1 cellular context compared by ENCODE assay signal in the genomic region with DNA sequence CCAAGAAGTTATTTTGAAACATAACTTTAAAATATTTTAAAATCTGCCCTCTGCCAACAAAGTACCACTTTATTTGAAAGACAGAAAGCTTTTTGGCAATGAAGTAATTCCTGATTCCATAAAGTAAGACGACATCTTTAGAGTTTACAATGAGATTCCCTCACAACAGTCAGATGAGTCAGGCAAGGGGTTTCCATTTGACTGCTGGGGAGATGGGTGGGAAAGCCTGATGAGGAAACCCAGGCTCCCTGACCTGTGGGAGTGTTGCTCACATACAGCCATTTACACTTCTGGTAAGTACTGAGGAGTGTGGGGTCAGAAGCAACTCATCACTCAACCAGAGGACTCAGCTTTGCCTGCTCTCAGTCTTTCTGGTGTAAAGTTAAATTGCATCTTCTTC.
TF ChIP-seq lines count a peak whose summit lies in the region.

No MANE protein-coding gene starts in this region.

TF ChIP-seq in HCT116, 20 proteins besides CTCF, POLR2A, EP300 and RAD21 (continued from another document):
- TF ChIP-seq, protein P1, sequence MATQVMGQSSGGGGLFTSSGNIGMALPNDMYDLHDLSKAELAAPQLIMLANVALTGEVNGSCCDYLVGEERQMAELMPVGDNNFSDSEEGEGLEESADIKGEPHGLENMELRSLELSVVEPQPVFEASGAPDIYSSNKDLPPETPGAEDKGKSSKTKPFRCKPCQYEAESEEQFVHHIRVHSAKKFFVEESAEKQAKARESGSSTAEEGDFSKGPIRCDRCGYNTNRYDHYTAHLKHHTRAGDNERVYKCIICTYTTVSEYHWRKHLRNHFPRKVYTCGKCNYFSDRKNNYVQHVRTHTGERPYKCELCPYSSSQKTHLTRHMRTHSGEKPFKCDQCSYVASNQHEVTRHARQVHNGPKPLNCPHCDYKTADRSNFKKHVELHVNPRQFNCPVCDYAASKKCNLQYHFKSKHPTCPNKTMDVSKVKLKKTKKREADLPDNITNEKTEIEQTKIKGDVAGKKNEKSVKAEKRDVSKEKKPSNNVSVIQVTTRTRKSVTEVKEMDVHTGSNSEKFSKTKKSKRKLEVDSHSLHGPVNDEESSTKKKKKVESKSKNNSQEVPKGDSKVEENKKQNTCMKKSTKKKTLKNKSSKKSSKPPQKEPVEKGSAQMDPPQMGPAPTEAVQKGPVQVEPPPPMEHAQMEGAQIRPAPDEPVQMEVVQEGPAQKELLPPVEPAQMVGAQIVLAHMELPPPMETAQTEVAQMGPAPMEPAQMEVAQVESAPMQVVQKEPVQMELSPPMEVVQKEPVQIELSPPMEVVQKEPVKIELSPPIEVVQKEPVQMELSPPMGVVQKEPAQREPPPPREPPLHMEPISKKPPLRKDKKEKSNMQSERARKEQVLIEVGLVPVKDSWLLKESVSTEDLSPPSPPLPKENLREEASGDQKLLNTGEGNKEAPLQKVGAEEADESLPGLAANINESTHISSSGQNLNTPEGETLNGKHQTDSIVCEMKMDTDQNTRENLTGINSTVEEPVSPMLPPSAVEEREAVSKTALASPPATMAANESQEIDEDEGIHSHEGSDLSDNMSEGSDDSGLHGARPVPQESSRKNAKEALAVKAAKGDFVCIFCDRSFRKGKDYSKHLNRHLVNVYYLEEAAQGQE (IDR thresholded peaks at IDR 0.05; ENCODE audit: low read depth) = no peak
- TF ChIP-seq TCF7L2 (IDR thresholded peaks at IDR 0.05; ENCODE audit: borderline replicate concordance, extremely low read depth, insufficient read depth, insufficient read length) = no peak
- TF ChIP-seq SRF (IDR thresholded peaks at IDR 0.05; ENCODE audit: low read depth) = no peak
- TF ChIP-seq SP1 (IDR thresholded peaks at IDR 0.05; ENCODE audit: low read depth) = no peak
- TF ChIP-seq FOSL1 (IDR thresholded peaks at IDR 0.05; ENCODE audit: low read depth) = no peak
- no peak for TF ChIP-seq CEBPB (IDR thresholded peaks at IDR 0.05; ENCODE audit: low read depth)
- no peak for TF ChIP-seq ELF1 (IDR thresholded peaks at IDR 0.05; ENCODE audit: borderline replicate concordance, low read depth)
- no peak for TF ChIP-seq ZNF274 (IDR thresholded peaks at IDR 0.05; ENCODE audit: low read depth, low read length)
TF ChIP-seq in HCT116: peak in this region for 0.
